In genomic region chr3:23806322-23807160, GRCh38 we compare ENCODE assay signal across 1 cellular context.
A peak's percentile ranks its signal among the peaks of the same experiment; 100 is the strongest.
TF ChIP-seq lines count a peak whose summit lies in the region.

No MANE protein-coding gene starts in this region.

TF ChIP-seq in HepG2, 621 proteins besides CTCF, POLR2A, EP300 and RAD21 (continued from another document and continues in another):
- peak; percentile 65 for TF ChIP-seq PATZ1 (CRISPR knock-in tag; IDR thresholded peaks at IDR 0.05)
- TF ChIP-seq RBFOX2 (IDR thresholded peaks at IDR 0.05; ENCODE audit: low read depth, low read length): 0 out of 2 replicates have a peak, but pooled peaks have one; percentile 15
- no peak for TF ChIP-seq CHCHD3 (CRISPR knock-in tag; IDR thresholded peaks at IDR 0.05)
- TF ChIP-seq CENPX (CRISPR knock-in tag; IDR thresholded peaks at IDR 0.05): no peak
- 0 out of 2 replicates have a peak, but pooled peaks have one; percentile 21 for TF ChIP-seq HNRNPL (IDR thresholded peaks at IDR 0.05; ENCODE audit: low read depth, low read length)
- 0 out of 2 replicates have a peak, but pooled peaks have one; percentile 36 for TF ChIP-seq ZNF556 (CRISPR knock-in tag; IDR thresholded peaks at IDR 0.05; ENCODE audit: borderline replicate concordance)
- no peak for TF ChIP-seq RBM39 (IDR thresholded peaks at IDR 0.05; ENCODE audit: low read depth, low read length, poor library complexity, severe bottlenecking)
- 0 out of 2 replicates have a peak, but pooled peaks have one; percentile 33 for TF ChIP-seq ZNF430 (CRISPR knock-in tag; IDR thresholded peaks at IDR 0.05)
- TF ChIP-seq ZFP90 (CRISPR knock-in tag; IDR thresholded peaks at IDR 0.05; ENCODE audit: borderline replicate concordance): no peak
- TF ChIP-seq RFX3 (CRISPR knock-in tag; IDR thresholded peaks at IDR 0.05): no peak
- TF ChIP-seq ARNT (IDR thresholded peaks at IDR 0.05): no peak
- no peak for TF ChIP-seq ZBTB8A (CRISPR knock-in tag; IDR thresholded peaks at IDR 0.05; ENCODE audit: borderline replicate concordance, low read depth)
- TF ChIP-seq AGO2 (optimal IDR thresholded peaks at IDR 0.05; ENCODE audit: low read depth, low read length): peak; percentile 30
- TF ChIP-seq, protein P1, sequence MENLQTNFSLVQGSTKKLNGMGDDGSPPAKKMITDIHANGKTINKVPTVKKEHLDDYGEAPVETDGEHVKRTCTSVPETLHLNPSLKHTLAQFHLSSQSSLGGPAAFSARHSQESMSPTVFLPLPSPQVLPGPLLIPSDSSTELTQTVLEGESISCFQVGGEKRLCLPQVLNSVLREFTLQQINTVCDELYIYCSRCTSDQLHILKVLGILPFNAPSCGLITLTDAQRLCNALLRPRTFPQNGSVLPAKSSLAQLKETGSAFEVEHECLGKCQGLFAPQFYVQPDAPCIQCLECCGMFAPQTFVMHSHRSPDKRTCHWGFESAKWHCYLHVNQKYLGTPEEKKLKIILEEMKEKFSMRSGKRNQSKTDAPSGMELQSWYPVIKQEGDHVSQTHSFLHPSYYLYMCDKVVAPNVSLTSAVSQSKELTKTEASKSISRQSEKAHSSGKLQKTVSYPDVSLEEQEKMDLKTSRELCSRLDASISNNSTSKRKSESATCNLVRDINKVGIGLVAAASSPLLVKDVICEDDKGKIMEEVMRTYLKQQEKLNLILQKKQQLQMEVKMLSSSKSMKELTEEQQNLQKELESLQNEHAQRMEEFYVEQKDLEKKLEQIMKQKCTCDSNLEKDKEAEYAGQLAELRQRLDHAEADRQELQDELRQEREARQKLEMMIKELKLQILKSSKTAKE (CRISPR knock-in tag; IDR thresholded peaks at IDR 0.05; ENCODE audit: borderline replicate concordance): no peak
- TF ChIP-seq, protein P2, sequence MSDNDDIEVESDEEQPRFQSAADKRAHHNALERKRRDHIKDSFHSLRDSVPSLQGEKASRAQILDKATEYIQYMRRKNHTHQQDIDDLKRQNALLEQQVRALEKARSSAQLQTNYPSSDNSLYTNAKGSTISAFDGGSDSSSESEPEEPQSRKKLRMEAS (IDR thresholded peaks at IDR 0.05): peak; percentile 64
- 0 out of 2 replicates have a peak, but pooled peaks have one; percentile 20 for TF ChIP-seq FOXO1 (CRISPR knock-in tag; IDR thresholded peaks at IDR 0.05)
- no peak for TF ChIP-seq CC2D1A (CRISPR knock-in tag; IDR thresholded peaks at IDR 0.05)
- no peak for TF ChIP-seq ZNF230 (CRISPR knock-in tag; IDR thresholded peaks at IDR 0.05)
- TF ChIP-seq POGZ (CRISPR knock-in tag; IDR thresholded peaks at IDR 0.05): no peak
- no peak for TF ChIP-seq ZSCAN22 (CRISPR knock-in tag; IDR thresholded peaks at IDR 0.05)
- peak; percentile 18; the same call in 1 of the 2 replicates for TF ChIP-seq UBTF (CRISPR knock-in tag; IDR thresholded peaks at IDR 0.05)
- no peak for TF ChIP-seq TERF1 (CRISPR knock-in tag; IDR thresholded peaks at IDR 0.05)
- 0 out of 2 replicates have a peak, but pooled peaks have one; percentile 42 for TF ChIP-seq ZFX (CRISPR knock-in tag; IDR thresholded peaks at IDR 0.05; ENCODE audit: low read depth)
- peak; percentile 62 for TF ChIP-seq ZNF687 (CRISPR knock-in tag; IDR thresholded peaks at IDR 0.05)
- TF ChIP-seq, protein P3, sequence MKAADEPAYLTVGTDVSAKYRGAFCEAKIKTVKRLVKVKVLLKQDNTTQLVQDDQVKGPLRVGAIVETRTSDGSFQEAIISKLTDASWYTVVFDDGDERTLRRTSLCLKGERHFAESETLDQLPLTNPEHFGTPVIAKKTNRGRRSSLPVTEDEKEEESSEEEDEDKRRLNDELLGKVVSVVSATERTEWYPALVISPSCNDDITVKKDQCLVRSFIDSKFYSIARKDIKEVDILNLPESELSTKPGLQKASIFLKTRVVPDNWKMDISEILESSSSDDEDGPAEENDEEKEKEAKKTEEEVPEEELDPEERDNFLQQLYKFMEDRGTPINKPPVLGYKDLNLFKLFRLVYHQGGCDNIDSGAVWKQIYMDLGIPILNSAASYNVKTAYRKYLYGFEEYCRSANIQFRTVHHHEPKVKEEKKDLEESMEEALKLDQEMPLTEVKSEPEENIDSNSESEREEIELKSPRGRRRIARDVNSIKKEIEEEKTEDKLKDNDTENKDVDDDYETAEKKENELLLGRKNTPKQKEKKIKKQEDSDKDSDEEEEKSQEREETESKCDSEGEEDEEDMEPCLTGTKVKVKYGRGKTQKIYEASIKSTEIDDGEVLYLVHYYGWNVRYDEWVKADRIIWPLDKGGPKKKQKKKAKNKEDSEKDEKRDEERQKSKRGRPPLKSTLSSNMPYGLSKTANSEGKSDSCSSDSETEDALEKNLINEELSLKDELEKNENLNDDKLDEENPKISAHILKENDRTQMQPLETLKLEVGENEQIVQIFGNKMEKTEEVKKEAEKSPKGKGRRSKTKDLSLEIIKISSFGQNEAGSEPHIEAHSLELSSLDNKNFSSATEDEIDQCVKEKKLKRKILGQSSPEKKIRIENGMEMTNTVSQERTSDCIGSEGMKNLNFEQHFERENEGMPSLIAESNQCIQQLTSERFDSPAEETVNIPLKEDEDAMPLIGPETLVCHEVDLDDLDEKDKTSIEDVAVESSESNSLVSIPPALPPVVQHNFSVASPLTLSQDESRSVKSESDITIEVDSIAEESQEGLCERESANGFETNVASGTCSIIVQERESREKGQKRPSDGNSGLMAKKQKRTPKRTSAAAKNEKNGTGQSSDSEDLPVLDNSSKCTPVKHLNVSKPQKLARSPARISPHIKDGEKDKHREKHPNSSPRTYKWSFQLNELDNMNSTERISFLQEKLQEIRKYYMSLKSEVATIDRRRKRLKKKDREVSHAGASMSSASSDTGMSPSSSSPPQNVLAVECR (CRISPR knock-in tag; IDR thresholded peaks at IDR 0.05; ENCODE audit: borderline replicate concordance): peak; percentile 42; the same call in 1 of the 2 replicates
- TF ChIP-seq HMGA1 (CRISPR knock-in tag; conservative IDR thresholded peaks at IDR 0.05): no peak
- TF ChIP-seq ZMYM3 (CRISPR knock-in tag; IDR thresholded peaks at IDR 0.05): no peak
- TF ChIP-seq, protein P4, sequence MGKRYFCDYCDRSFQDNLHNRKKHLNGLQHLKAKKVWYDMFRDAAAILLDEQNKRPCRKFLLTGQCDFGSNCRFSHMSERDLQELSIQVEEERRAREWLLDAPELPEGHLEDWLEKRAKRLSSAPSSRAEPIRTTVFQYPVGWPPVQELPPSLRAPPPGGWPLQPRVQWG (CRISPR knock-in tag; IDR thresholded peaks at IDR 0.05; ENCODE audit: borderline replicate concordance, low read depth): no peak
- 0 out of 2 replicates have a peak, but pooled peaks have one; percentile 14 for TF ChIP-seq ZNF563 (CRISPR knock-in tag; IDR thresholded peaks at IDR 0.05)
- TF ChIP-seq NR0B2 (CRISPR knock-in tag; IDR thresholded peaks at IDR 0.05): no peak
- TF ChIP-seq, protein P5, sequence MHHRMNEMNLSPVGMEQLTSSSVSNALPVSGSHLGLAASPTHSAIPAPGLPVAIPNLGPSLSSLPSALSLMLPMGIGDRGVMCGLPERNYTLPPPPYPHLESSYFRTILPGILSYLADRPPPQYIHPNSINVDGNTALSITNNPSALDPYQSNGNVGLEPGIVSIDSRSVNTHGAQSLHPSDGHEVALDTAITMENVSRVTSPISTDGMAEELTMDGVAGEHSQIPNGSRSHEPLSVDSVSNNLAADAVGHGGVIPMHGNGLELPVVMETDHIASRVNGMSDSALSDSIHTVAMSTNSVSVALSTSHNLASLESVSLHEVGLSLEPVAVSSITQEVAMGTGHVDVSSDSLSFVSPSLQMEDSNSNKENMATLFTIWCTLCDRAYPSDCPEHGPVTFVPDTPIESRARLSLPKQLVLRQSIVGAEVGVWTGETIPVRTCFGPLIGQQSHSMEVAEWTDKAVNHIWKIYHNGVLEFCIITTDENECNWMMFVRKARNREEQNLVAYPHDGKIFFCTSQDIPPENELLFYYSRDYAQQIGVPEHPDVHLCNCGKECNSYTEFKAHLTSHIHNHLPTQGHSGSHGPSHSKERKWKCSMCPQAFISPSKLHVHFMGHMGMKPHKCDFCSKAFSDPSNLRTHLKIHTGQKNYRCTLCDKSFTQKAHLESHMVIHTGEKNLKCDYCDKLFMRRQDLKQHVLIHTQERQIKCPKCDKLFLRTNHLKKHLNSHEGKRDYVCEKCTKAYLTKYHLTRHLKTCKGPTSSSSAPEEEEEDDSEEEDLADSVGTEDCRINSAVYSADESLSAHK (CRISPR knock-in tag; IDR thresholded peaks at IDR 0.05; ENCODE audit: borderline replicate concordance): no peak
- TF ChIP-seq ZNF746 (CRISPR knock-in tag; IDR thresholded peaks at IDR 0.05): 0 out of 2 replicates have a peak, but pooled peaks have one; percentile 39
- TF ChIP-seq ZNF205 (CRISPR knock-in tag; IDR thresholded peaks at IDR 0.05): no peak
- TF ChIP-seq HIVEP1 (CRISPR knock-in tag; IDR thresholded peaks at IDR 0.05): no peak
